Comparison of ENCODE assay signal across 2 cellular contexts in genomic region chr7:151174246-151175046, GRCh38.
TF ChIP-seq lines count a peak whose summit lies in the region.

No MANE protein-coding gene starts in this region.

TF ChIP-seq in H1, 55 proteins besides CTCF, POLR2A, EP300 and RAD21:
- TF ChIP-seq MAX (IDR thresholded peaks at IDR 0.05) (peak; percentile 95), RFX5 (IDR thresholded peaks at IDR 0.05; ENCODE audit: borderline replicate concordance, low read depth, low read length) (peak; percentile 96), RNF2 (IDR thresholded peaks at IDR 0.05; ENCODE audit: borderline replicate concordance, low read depth, low read length, missing control alignments, poor library complexity, severe bottlenecking) (peak; percentile 70), CREB1 (IDR thresholded peaks at IDR 0.05) (peak; percentile 90), NRF1 (IDR thresholded peaks at IDR 0.05; ENCODE audit: low read depth, low read length) (peak; percentile 26; the same call in 1 of the 2 replicates), NANOG (IDR thresholded peaks at IDR 0.05; ENCODE audit: insufficient read depth, low read depth, low read length, poor library complexity, severe bottlenecking) (no peak), BRCA1 (IDR thresholded peaks at IDR 0.05; ENCODE audit: low read depth, low read length) (no peak), E2F6 (IDR thresholded peaks at IDR 0.05) (peak; percentile 100)
TF ChIP-seq in H1: peak in this region for 6.

TF ChIP-seq in GM12891, 5 proteins besides CTCF, POLR2A, EP300 and RAD21:
- no peak for TF ChIP-seq POU2F2 (IDR thresholded peaks at IDR 0.05; ENCODE audit: low read depth, low read length)
- no peak for TF ChIP-seq POLR2AphosphoS5 (IDR thresholded peaks at IDR 0.05; ENCODE audit: low read depth, low read length)
- no peak for TF ChIP-seq TAF1 (IDR thresholded peaks at IDR 0.05; ENCODE audit: low read depth, low read length)
- TF ChIP-seq SPI1 (IDR thresholded peaks at IDR 0.05; ENCODE audit: low read depth, low read length) = no peak
- TF ChIP-seq PAX5 (IDR thresholded peaks at IDR 0.05; ENCODE audit: insufficient read depth, low read length, severe bottlenecking) = no peak
